ENCODE assay signal across 8 cellular contexts in genomic region chr5:119453045-119453383, GRCh38. TPM values are rescaled to one million over a fixed set of nuclear protein-coding genes. Genes with fewer than 3 reads are reported as not detected.
A peak's percentile ranks its signal among the peaks of the same experiment; 100 is the strongest.
DNase-seq lines count a peak whose midpoint lies in the region; ATAC-seq, FAIRE-seq and TF ChIP-seq lines count a peak whose summit lies in the region.

No MANE protein-coding gene starts in this region.

- FAIRE-seq in GM12878 (lab: Jason Lieb, UNC): no peak

- 9% methylated on average over 13 of the region's 13 CpGs for WGBS in GM12878 (ENCODE audit: insufficient coverage, insufficient replicate concordance, low lambda C conversion rate, missing lambda C conversion rate)

- POLR2A ChIA-PET in GM12878 (lab: Charles Lee): interaction anchor here (1.0 to 1.6 kb wide), 2 partner anchors 9 to 17 kb away, joined by 4 read pairs; no protein-coding TSS in a partner anchor

- H3K9me3 ChIP-seq in MG63: peaks cover 3% of the 10 kb centered on the region; the same call in 1 of the 2 replicates
- no peaks in the 10 kb centered on the region; the same call in 1 of the 3 replicates for H3K9me3 ChIP-seq in GM12878 (replicated peaks; ENCODE audit: control insufficient read depth, insufficient read depth, low read length)

- H3K4me1 ChIP-seq in GM12878 (ENCODE audit: control insufficient read depth, insufficient read depth, low read length): no peaks in the 10 kb centered on the region

- CTCF ChIA-PET in GM12878 (lab: Yijun Ruan, JAX): interaction anchor here (0.7 to 2.4 kb wide), 9 partner anchors 10 to 465 kb away, joined by 3 to 11 read pairs (median 4); partner anchors contain the start of gene DTWD2

- RAD21 ChIA-PET in GM12878 (lab: Charles Lee; ENCODE audit: unreplicated experiment): interaction anchor here (1.0 to 2.5 kb wide), 4 partner anchors 9 to 140 kb away, joined by 3 to 8 read pairs (median 4); no protein-coding TSS in a partner anchor

- peak overlapping the region; percentile 86 for H2AFZ ChIP-seq in GM12878 (ENCODE audit: control insufficient read depth, low read depth, low read length)

- DNase-seq in G401 (ENCODE audit: low spot score) (peak; percentile 56), MG63 (no peak), GM12878 (ENCODE audit: low read depth, low spot score) (no peak), inferior parietal cortex (ENCODE audit: extremely low spot score) (peak; percentile 51), DMS114 treated with DMSO at 0.1 percent for 48 hours (lab: John Stamatoyannopoulos, UW; ENCODE audit: unreplicated experiment) (no peak), iPS-NIHi11 (ENCODE audit: low spot score) (no peak)
- DNase-seq in stimulated activated CD8-positive, alpha-beta memory T cell treated with anti-CD3 and anti-CD28 coated beads, Interleukin-4, amount 100 ng/mL, for 48 hours: peak; percentile 28

- in situ Hi-C loops in G401 (cut with HindIII; ENCODE audit: low sequenced_read_pairs): no loop called here
- in situ Hi-C loops in GM12878 (cut with MboI): no loop called here

- no peak for TF ChIP-seq EP300 in GM12878 (IDR thresholded peaks at IDR 0.05; ENCODE audit: borderline replicate concordance in 1 of 2, control insufficient read depth in 1 of 2, low read depth in 2 of 2, low read length in 2 of 2)

- peaks cover 4% of the 10 kb centered on the region for H3K79me2 ChIP-seq in GM12878 (ENCODE audit: control insufficient read depth, insufficient read depth, low read length)

- peak overlapping the region; percentile 75 for H3K4me2 ChIP-seq in GM12878 (ENCODE audit: control insufficient read depth, insufficient read depth)

- ATAC-seq in GM21717 (IDR thresholded peaks at IDR 0.05; ENCODE audit: unreplicated experiment) (peak; percentile 15), GM12878 (peak; percentile 26)

- no peak for TF ChIP-seq CTCF in GM12878 (IDR thresholded peaks at IDR 0.05 in 2 of 3, conservative IDR thresholded peaks at IDR 0.05 in 1 of 3; ENCODE audit: control insufficient read depth in 2 of 3, extremely low read depth in 1 of 3, insufficient read depth in 1 of 3, low read depth in 3 of 3, low read length in 3 of 3)

- peak overlapping the region; percentile 59 for H3K9ac ChIP-seq in GM12878 (ENCODE audit: control insufficient read depth, insufficient read depth, low read length)

- no peaks in the 10 kb centered on the region for H3K27me3 ChIP-seq in MG63
- no peaks in the 10 kb centered on the region for H3K27me3 ChIP-seq in GM12878 (replicated peaks in 1 of 2; ENCODE audit: control insufficient read depth in 2 of 2, insufficient read depth in 2 of 2, low read length in 1 of 2)

- H3K4me3 ChIP-seq in MG63 (peak overlapping the region; percentile 86), GM12878 (peak overlapping the region; percentile 98)

- SMC1A ChIA-PET in GM12878 (lab: Charles Lee; ENCODE audit: uncharacterized antibody, unreplicated experiment): interaction anchor here (0.8 to 2.0 kb wide), 6 partner anchors 10 to 465 kb away, joined by 3 to 9 read pairs (median 3); partner anchors contain the start of gene DTWD2

- TF ChIP-seq POLR2A in GM12878 (IDR thresholded peaks at IDR 0.05; ENCODE audit: low read depth, low read length): no peak

- H3K27ac ChIP-seq in GM12878 (ENCODE audit: control insufficient read depth, insufficient read depth): peak overlapping the region; percentile 45

- intact Hi-C loops in GM12878 (cut with micrococcal nuclease; ENCODE audit: unreplicated experiment): no loop called here

- H4K20me1 ChIP-seq in GM12878 (ENCODE audit: control insufficient read depth, insufficient read depth): no peaks in the 10 kb centered on the region

- no peak for TF ChIP-seq RAD21 in GM12878 (IDR thresholded peaks at IDR 0.05; ENCODE audit: insufficient read depth, low read depth, low read length)

- H3K36me3 ChIP-seq in MG63: peaks cover 9% of the 10 kb centered on the region
- no peaks in the 10 kb centered on the region for H3K36me3 ChIP-seq in GM12878 (ENCODE audit: control insufficient read depth in 2 of 2, insufficient read depth in 2 of 2, low read length in 1 of 2)

- BruUV-seq in GM12878 (replicated peaks; lab: Mats Ljungman, UMichigan): no TSS peak

TF ChIP-seq in GM12878, 131 proteins besides CTCF, POLR2A, EP300 and RAD21:
- no peak for TF ChIP-seq PAX8 (IDR thresholded peaks at IDR 0.05)
- no peak for TF ChIP-seq RFX5 (IDR thresholded peaks at IDR 0.05; ENCODE audit: low read depth, low read length)
- no peak for TF ChIP-seq NR2C1 (IDR thresholded peaks at IDR 0.05)
- no peak for TF ChIP-seq CEBPZ (IDR thresholded peaks at IDR 0.05; ENCODE audit: low read depth, low read length)
- no peak for TF ChIP-seq E4F1 (IDR thresholded peaks at IDR 0.05; ENCODE audit: borderline replicate concordance, partially characterized antibody)
- TF ChIP-seq ZNF24 (IDR thresholded peaks at IDR 0.05): no peak
- TF ChIP-seq SUZ12 (IDR thresholded peaks at IDR 0.05; ENCODE audit: unreplicated experiment): no peak
- TF ChIP-seq SMARCA5 (IDR thresholded peaks at IDR 0.05): no peak
- no peak for TF ChIP-seq MEF2A (IDR thresholded peaks at IDR 0.05; ENCODE audit: insufficient read depth, low read depth, low read length)
- TF ChIP-seq RUNX3 (IDR thresholded peaks at IDR 0.05; ENCODE audit: low read length): no peak
- no peak for TF ChIP-seq NR2C2 (IDR thresholded peaks at IDR 0.05; ENCODE audit: borderline replicate concordance, control insufficient read depth, insufficient read length, low read depth)
- TF ChIP-seq FOXM1 (IDR thresholded peaks at IDR 0.05; ENCODE audit: low read depth, low read length): no peak
- TF ChIP-seq LARP7 (IDR thresholded peaks at IDR 0.05): no peak
- no peak for TF ChIP-seq BACH1 (IDR thresholded peaks at IDR 0.05; ENCODE audit: borderline replicate concordance)
- TF ChIP-seq MXI1 (IDR thresholded peaks at IDR 0.05; ENCODE audit: low read depth, low read length): no peak

RNA-seq across cellular contexts. Expression of gene HSD17B4, which starts 0.7 kb away (rescaled TPM):
- total RNA-seq in G401 (2014; rRNA removed; shearing (Covaris generic)): 175 and 203 TPM in 2 replicates
- 156 and 198 TPM in 2 replicates for total RNA-seq in MG63 (2014; rRNA removed; shearing (Covaris generic); ENCODE audit: low replicate concordance)
- total RNA-seq in GM12878 (2013; cell fraction: nucleolus; rRNA removed): 115 and 125 TPM in 2 replicates
- total RNA-seq in GM12878 (2014; rRNA removed) (93.1 and 105 TPM in 2 replicates), GM12878 (2014; rRNA removed; fragmentation: Illumina TruSeq; extraction: Trizol) (92.9 and 93.3 TPM in 2 replicates), GM12878 (2021) (90.0 and 103 TPM in 2 replicates)
- 50.7 TPM for polyA plus RNA-seq in GM12878 (2011; ENCODE audit: low read depth)
- polyA plus RNA-seq in GM12878 (2011; rRNA removed) (125 and 160 TPM in 2 replicates), GM12878 (2014; fragmentation: Illumina TruSeq; extraction: Trizol) (97.5 and 128 TPM in 2 replicates), GM12878 (2014; fragmentation: Nextera tagmentation; extraction: Ambion mirVana) (10 to 100 TPM; 38.6 to 62.4 TPM), GM12878 (2014; rRNA removed) (52.9 and 58.6 TPM in 2 replicates), GM12878 (2016; fragmentation: Nextera tagmentation; extraction: Ambion mirVana) (10 to 100 TPM; 92.0 to 99.7 TPM)
- polyA plus RNA-seq in GM12878 (2011; cell fraction: cytosol; rRNA removed): 69.7 and 112 TPM in 2 replicates
- 104 and 115 TPM in 2 replicates for polyA plus RNA-seq in GM12878 (2011; cell fraction: nucleus; rRNA removed)
- polyA plus RNA-seq in GM12878 (2012): 62.5 and 78.6 TPM in 2 replicates
- polyA minus RNA-seq in GM12878 (2011; rRNA and poly(A)+ RNA removed): 171 and 220 TPM in 2 replicates
- 52.4 and 52.5 TPM in 2 replicates for polyA minus RNA-seq in GM12878 (2011; cell fraction: cytosol; rRNA and poly(A)+ RNA removed)
- 61.4 and 80.0 TPM in 2 replicates for polyA minus RNA-seq in GM12878 (2011; cell fraction: nucleus; rRNA and poly(A)+ RNA removed)

Comparison
In these comparisons a context has a peak if more than half of its experiments do, and no peak if none do; other contexts are left out.
1. DNase-seq: peak in G401 (single experiment), inferior parietal cortex (single experiment) and stimulated activated CD8-positive, alpha-beta memory T cell treated with anti-CD3 and anti-CD28 coated beads, Interleukin-4, amount 100 ng/mL, for 48 hours (single experiment); none in MG63 (single experiment), GM12878 (single experiment), DMS114 treated with DMSO at 0.1 percent for 48 hours (single experiment) and iPS-NIHi11 (single experiment).